1 cellular context compared by ENCODE assay signal in the genomic region with DNA sequence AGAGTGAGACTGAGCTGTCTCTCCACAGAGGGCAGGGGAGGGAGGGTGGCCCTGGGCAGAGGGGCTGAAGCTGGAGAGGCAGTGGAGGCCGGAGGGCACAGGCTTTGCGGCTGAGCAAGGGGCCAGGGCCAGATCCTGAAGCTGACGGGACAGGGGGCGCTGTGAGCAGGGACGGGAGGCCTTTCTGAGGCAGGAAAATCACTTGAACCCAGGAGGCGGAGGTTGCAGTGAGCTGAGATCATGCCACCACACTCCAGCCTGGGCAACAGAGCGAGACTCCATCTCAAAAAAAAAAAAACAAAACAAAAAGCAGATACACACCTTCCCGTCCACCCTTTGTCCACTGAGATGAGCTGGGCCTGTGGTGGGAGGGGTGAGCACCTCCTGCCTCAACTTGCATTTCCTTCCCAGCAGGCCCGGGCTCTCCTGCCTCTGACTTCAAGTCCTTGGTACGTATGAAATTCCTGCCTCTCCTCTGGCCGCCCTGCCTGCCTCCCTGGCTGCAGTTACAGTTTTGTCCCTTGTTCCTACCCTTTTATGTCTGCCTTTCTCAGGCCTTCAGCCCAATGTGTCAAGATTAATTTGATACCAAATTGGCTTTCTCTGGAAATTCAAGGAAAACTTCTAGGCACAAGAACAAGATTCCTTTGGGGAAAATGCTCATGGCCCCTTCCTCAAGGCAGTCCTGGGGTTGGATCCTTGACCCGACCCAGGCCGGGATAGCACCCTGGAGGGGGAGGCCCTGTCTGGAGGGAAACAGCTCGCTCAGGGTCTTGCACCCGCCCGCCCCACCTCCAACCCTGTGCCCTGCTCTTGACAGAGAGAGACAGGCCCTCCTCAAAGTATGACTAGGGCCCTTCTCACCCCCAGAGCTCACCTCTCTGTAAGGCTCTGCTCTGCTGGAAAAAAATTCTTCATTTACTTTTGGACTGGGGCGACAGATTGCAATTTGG.
TF ChIP-seq lines count a peak whose summit lies in the region.

No MANE protein-coding gene starts in this region.

TF ChIP-seq in HepG2, 621 proteins besides CTCF, POLR2A, EP300 and RAD21 (continued from another document):
- TF ChIP-seq, protein P1, sequence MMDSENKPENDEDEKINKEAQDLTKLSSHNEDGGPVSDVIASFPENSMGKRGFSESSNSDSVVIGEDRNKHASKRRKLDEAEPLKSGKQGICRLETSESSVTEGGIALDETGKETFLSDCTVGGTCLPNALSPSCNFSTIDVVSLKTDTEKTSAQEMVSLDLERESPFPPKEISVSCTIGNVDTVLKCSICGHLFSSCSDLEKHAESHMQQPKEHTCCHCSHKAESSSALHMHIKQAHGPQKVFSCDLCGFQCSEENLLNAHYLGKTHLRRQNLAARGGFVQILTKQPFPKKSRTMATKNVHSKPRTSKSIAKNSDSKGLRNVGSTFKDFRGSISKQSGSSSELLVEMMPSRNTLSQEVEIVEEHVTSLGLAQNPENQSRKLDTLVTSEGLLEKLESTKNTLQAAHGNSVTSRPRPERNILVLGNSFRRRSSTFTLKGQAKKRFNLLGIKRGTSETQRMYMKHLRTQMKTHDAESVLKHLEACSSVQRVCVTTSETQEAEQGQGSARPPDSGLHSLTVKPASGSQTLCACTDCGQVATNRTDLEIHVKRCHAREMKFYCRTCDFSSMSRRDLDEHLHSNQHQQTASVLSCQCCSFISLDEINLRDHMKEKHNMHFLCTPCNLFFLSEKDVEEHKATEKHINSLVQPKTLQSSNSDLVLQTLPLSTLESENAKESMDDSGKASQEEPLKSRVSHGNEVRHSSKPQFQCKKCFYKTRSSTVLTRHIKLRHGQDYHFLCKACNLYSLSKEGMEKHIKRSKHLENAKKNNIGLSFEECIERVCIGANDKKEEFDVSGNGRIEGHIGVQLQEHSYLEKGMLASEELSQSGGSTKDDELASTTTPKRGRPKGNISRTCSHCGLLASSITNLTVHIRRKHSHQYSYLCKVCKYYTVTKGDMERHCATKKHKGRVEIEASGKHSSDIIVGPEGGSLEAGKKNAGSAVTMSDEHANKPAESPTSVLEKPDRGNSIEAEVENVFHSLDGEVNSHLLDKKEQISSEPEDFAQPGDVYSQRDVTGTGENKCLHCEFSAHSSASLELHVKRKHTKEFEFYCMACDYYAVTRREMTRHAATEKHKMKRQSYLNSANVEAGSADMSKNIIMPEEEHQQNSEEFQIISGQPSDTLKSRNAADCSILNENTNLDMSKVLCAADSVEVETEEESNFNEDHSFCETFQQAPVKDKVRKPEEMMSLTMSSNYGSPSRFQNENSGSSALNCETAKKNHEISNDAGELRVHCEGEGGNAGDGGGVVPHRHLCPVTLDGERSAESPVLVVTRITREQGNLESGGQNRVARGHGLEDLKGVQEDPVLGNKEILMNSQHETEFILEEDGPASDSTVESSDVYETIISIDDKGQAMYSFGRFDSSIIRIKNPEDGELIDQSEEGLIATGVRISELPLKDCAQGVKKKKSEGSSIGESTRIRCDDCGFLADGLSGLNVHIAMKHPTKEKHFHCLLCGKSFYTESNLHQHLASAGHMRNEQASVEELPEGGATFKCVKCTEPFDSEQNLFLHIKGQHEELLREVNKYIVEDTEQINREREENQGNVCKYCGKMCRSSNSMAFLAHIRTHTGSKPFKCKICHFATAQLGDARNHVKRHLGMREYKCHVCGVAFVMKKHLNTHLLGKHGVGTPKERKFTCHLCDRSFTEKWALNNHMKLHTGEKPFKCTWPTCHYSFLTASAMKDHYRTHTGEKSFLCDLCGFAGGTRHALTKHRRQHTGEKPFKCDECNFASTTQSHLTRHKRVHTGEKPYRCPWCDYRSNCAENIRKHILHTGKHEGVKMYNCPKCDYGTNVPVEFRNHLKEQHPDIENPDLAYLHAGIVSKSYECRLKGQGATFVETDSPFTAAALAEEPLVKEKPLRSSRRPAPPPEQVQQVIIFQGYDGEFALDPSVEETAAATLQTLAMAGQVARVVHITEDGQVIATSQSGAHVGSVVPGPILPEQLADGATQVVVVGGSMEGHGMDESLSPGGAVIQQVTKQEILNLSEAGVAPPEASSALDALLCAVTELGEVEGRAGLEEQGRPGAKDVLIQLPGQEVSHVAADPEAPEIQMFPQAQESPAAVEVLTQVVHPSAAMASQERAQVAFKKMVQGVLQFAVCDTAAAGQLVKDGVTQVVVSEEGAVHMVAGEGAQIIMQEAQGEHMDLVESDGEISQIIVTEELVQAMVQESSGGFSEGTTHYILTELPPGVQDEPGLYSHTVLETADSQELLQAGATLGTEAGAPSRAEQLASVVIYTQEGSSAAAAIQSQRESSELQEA (CRISPR knock-in tag; IDR thresholded peaks at IDR 0.05; ENCODE audit: not compliant biosample characterization), result no peak
